In the genomic region with DNA sequence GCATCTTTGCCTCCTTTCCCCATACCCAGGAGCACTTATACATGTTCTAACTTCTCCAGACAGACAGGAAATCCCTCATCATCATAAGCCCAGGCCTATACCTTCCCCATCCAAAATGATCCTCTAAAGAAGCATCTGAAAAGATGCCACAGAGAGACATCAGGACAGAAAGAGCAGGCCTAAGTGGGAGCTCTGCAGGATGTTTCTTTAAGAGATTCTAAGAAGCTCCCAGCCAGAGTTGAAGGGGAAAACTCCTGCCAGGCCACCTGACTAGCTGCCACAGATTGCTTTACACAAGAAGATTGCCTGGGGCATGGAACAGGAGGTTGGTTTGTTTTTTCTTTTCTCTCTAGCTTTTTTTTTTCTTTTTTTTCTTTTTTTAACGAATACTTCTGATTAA, we compare ENCODE assay signal across 16 cellular contexts.
DNase-seq lines count a peak whose midpoint lies in the region; ATAC-seq and TF ChIP-seq lines count a peak whose summit lies in the region.
"Had no signal": no experiment of that assay in that cellular context is flagged by ENCODE, and none has a peak within 500 bp of the region (broad histone marks: within the 10 kb centered on the region; RNA-seq: fewer than 3 reads in every experiment).

No MANE protein-coding gene starts in this region.

- no peak overlapping the region for H2BK5ac ChIP-seq in H9 (ENCODE audit: insufficient read length, low read length)

- DNase-seq in H9 (peak; percentile 36), iPS-NIHi11 (ENCODE audit: low spot score) (peak; percentile 17), smooth muscle cell (lab: John Stamatoyannopoulos, UW; ENCODE audit: unreplicated experiment) (no peak), upper lobe of left lung (no peak), NCI-H82 treated with DMSO at 0.1 percent for 48 hours (lab: John Stamatoyannopoulos, UW; ENCODE audit: unreplicated experiment) (no peak)
- DNase-seq in activated CD4-positive, alpha-beta T cell treated with anti-CD3 and anti-CD28 coated beads for 48 hours = no peak
- DNase-seq: activated naive CD4-positive, alpha-beta T cell treated with anti-CD3 and anti-CD28 coated beads for 36 hours; NCI-H1092; NCI-H774; psoas muscle; stimulated activated CD4-positive, alpha-beta T cell treated with anti-CD3 and anti-CD28 coated beads, Interleukin-4, amount 100 ng/mL, for 1 hour had no signal

- ATAC-seq in GM18870 (IDR thresholded peaks at IDR 0.05; ENCODE audit: unreplicated experiment) (no peak), upper lobe of left lung (ENCODE audit: low FRiP score in 2 of 2) (no peak)
- ATAC-seq: psoas muscle; stimulated activated memory B cell treated with anti-CD40 and anti-IgM and Interleukin-4, amounts not matched to agents 10 μg/mL and 1 μg/mL and 100 μg/mL, for 72 hours had no signal

- H3K4me2 ChIP-seq in H9 (ENCODE audit: insufficient read depth, insufficient read length, low read length) = no peak overlapping the region
- H3K4me2 ChIP-seq in smooth muscle cell = no peak overlapping the region
- H3K4me2 ChIP-seq: BLaER1 treated with 17β-estradiol and CSF1 and Interleukin-3, amounts not matched to agents 10 nM and 100 nM had no signal

- H2BK20ac ChIP-seq in H9 (ENCODE audit: low read depth, low read length, poor library complexity, severe bottlenecking) = no peak overlapping the region

- no peaks in the 10 kb centered on the region for H3K36me3 ChIP-seq in smooth muscle cell (ENCODE audit: low read depth)
- H3K36me3 ChIP-seq in upper lobe of left lung = no peaks in the 10 kb centered on the region

- peak overlapping the region in 2 of 3 experiments; percentile 16 to 45; a peak in 2 of 7 replicates for H3K27ac Mint-ChIP-seq in H9
- H3K27ac Mint-ChIP-seq: activated naive CD4-positive, alpha-beta T cell treated with anti-CD3 and anti-CD28 coated beads for 36 hours; stimulated activated memory B cell treated with anti-CD40 and anti-IgM and Interleukin-4, amounts not matched to agents 10 μg/mL and 1 μg/mL and 100 μg/mL, for 72 hours had no signal

- no peaks in the 10 kb centered on the region for H3K27me3 Mint-ChIP-seq in H9 (ENCODE audit: low read depth)
- H3K27me3 Mint-ChIP-seq: stimulated activated memory B cell treated with anti-CD40 and anti-IgM and Interleukin-4, amounts not matched to agents 10 μg/mL and 1 μg/mL and 100 μg/mL, for 72 hours had no signal

- H3K9ac ChIP-seq in H9 (ENCODE audit: extremely low read depth, insufficient read length, low read length) (no peak overlapping the region), smooth muscle cell (ENCODE audit: low read depth) (no peak overlapping the region)
- H3K9ac ChIP-seq: BLaER1 treated with 17β-estradiol and CSF1 and Interleukin-3, amounts not matched to agents 10 nM and 100 nM had no signal

- no peak for TF ChIP-seq CTCF in H9 (conservative IDR thresholded peaks at IDR 0.05)
- TF ChIP-seq CTCF in VCaP (conservative IDR thresholded peaks at IDR 0.05) = no peak
- no peak for TF ChIP-seq CTCF in smooth muscle cell (IDR thresholded peaks at IDR 0.05; ENCODE audit: borderline replicate concordance, insufficient read depth, poor library complexity, severe bottlenecking)
- no peak for TF ChIP-seq CTCF in upper lobe of left lung (IDR thresholded peaks at IDR 0.05)

- no peaks in the 10 kb centered on the region for H3K79me1 ChIP-seq in H9 (ENCODE audit: insufficient read depth, low read depth, low read length, poor library complexity, severe bottlenecking)

- no peak overlapping the region for H4K5ac ChIP-seq in H9 (ENCODE audit: insufficient read length, low read depth, low read length)

- no peak overlapping the region for H2BK120ac ChIP-seq in H9 (ENCODE audit: low read depth, low read length, poor library complexity, severe bottlenecking)

- no peak overlapping the region for H3K23ac ChIP-seq in H9 (ENCODE audit: insufficient read length, low read depth, low read length)

- no peak for TF ChIP-seq EP300 in upper lobe of left lung (IDR thresholded peaks at IDR 0.05)

- H3K27ac ChIP-seq in H9 (ENCODE audit: insufficient read length, low read depth, low read length) (no peak overlapping the region), VCaP (peak overlapping the region; percentile 40), smooth muscle cell (ENCODE audit: low read depth) (peak overlapping the region; percentile 70), upper lobe of left lung (no peak overlapping the region)
- H3K27ac ChIP-seq: BLaER1 treated with 17β-estradiol and CSF1 and Interleukin-3, amounts not matched to agents 10 nM and 100 nM; psoas muscle; SJCRH30 had no signal

- H3K4me3 ChIP-seq in smooth muscle cell = no peak overlapping the region
- H3K4me3 ChIP-seq in upper lobe of left lung = no peak overlapping the region
- H3K4me3 ChIP-seq: BLaER1 treated with 17β-estradiol and CSF1 and Interleukin-3, amounts not matched to agents 10 nM and 100 nM; psoas muscle; SJCRH30 had no signal

- no peaks in the 10 kb centered on the region for H4K20me1 ChIP-seq in H9 (ENCODE audit: control insufficient read depth, insufficient read depth, insufficient read length)
- H4K20me1 ChIP-seq in smooth muscle cell (ENCODE audit: low read depth) = no peaks in the 10 kb centered on the region
- H4K20me1 ChIP-seq: BLaER1 treated with 17β-estradiol and CSF1 and Interleukin-3, amounts not matched to agents 10 nM and 100 nM had no signal

- H3K9me3 ChIP-seq in H9 (ENCODE audit: control insufficient read depth, low read depth, low read length) = no peaks in the 10 kb centered on the region
- no peaks in the 10 kb centered on the region for H3K9me3 ChIP-seq in smooth muscle cell (replicated peaks; ENCODE audit: low read depth)
- H3K9me3 ChIP-seq in upper lobe of left lung = no peaks in the 10 kb centered on the region
- H3K9me3 ChIP-seq: BLaER1 treated with 17β-estradiol and CSF1 and Interleukin-3, amounts not matched to agents 10 nM and 100 nM; psoas muscle; SJCRH30 had no signal

- H4K91ac ChIP-seq in H9 (ENCODE audit: insufficient read length, low read depth, low read length) = no peak overlapping the region

- H3K9me3 Mint-ChIP-seq in H9 = no peaks in the 10 kb centered on the region
- H3K9me3 Mint-ChIP-seq: activated naive CD4-positive, alpha-beta T cell treated with anti-CD3 and anti-CD28 coated beads for 36 hours; stimulated activated memory B cell treated with anti-CD40 and anti-IgM and Interleukin-4, amounts not matched to agents 10 μg/mL and 1 μg/mL and 100 μg/mL, for 72 hours had no signal

- no peaks in the 10 kb centered on the region for H3K23me2 ChIP-seq in H9 (ENCODE audit: insufficient read length, low read depth, low read length, poor library complexity, severe bottlenecking)

- peaks cover 13 to 18% of the 10 kb centered on the region in 2 experiments for H3K4me1 Mint-ChIP-seq in H9
- H3K4me1 Mint-ChIP-seq: stimulated activated memory B cell treated with anti-CD40 and anti-IgM and Interleukin-4, amounts not matched to agents 10 μg/mL and 1 μg/mL and 100 μg/mL, for 72 hours had no signal

- TF ChIP-seq POLR2A in upper lobe of left lung (IDR thresholded peaks at IDR 0.05) = no peak

- no peak overlapping the region for H3K18ac ChIP-seq in H9 (ENCODE audit: insufficient read length, low read depth, low read length)

- H3K4me1 ChIP-seq in H9 (ENCODE audit: insufficient read depth, low read length) (no peaks in the 10 kb centered on the region; the same call in 1 of the 2 replicates), smooth muscle cell (ENCODE audit: low read depth) (no peaks in the 10 kb centered on the region), upper lobe of left lung (no peaks in the 10 kb centered on the region)
- H3K4me1 ChIP-seq: BLaER1 treated with 17β-estradiol and CSF1 and Interleukin-3, amounts not matched to agents 10 nM and 100 nM; psoas muscle; SJCRH30 had no signal

- no peak overlapping the region for H3K4me3 Mint-ChIP-seq in H9
- H3K4me3 Mint-ChIP-seq: activated naive CD4-positive, alpha-beta T cell treated with anti-CD3 and anti-CD28 coated beads for 36 hours; stimulated activated memory B cell treated with anti-CD40 and anti-IgM and Interleukin-4, amounts not matched to agents 10 μg/mL and 1 μg/mL and 100 μg/mL, for 72 hours had no signal

- H3K79me2 ChIP-seq in H9 (ENCODE audit: insufficient read depth, low read length) (no peaks in the 10 kb centered on the region), smooth muscle cell (ENCODE audit: low read depth) (no peaks in the 10 kb centered on the region)

- no peak overlapping the region for H2AFZ ChIP-seq in H9 (ENCODE audit: low read length)
- no peak overlapping the region for H2AFZ ChIP-seq in smooth muscle cell (ENCODE audit: low read depth)

- H4K8ac ChIP-seq in H9 (replicated peaks; ENCODE audit: insufficient read length, low read depth, low read length) = no peak overlapping the region

- no peak overlapping the region for H2BK12ac ChIP-seq in H9 (ENCODE audit: insufficient read length, low read depth, low read length)

- no peaks in the 10 kb centered on the region for H3K36me3 Mint-ChIP-seq in H9 (ENCODE audit: insufficient read depth in 1 of 3, low read depth in 3 of 3)

- no peak overlapping the region for H3K14ac ChIP-seq in H9 (ENCODE audit: insufficient read depth, low read length)

- no peak overlapping the region for H2BK15ac ChIP-seq in H9 (ENCODE audit: low read depth, low read length)

- no peak overlapping the region for H3K56ac ChIP-seq in H9 (ENCODE audit: insufficient read length, low read depth, low read length)

- H3T11ph ChIP-seq in H9 (ENCODE audit: low read length) = no peak overlapping the region

- no peak overlapping the region for H3K4ac ChIP-seq in H9 (ENCODE audit: low read depth, low read length)

- no peaks in the 10 kb centered on the region for H3F3A ChIP-seq in smooth muscle cell (ENCODE audit: low read depth)

- no peak overlapping the region for H2AK5ac ChIP-seq in H9 (ENCODE audit: insufficient read length, low read length)

- H3K27me3 ChIP-seq in H9 (ENCODE audit: insufficient read depth, low read length) = no peaks in the 10 kb centered on the region
- no peaks in the 10 kb centered on the region for H3K27me3 ChIP-seq in smooth muscle cell (ENCODE audit: low read depth)
- H3K27me3 ChIP-seq in upper lobe of left lung = no peaks in the 10 kb centered on the region
- H3K27me3 ChIP-seq: BLaER1 treated with 17β-estradiol and CSF1 and Interleukin-3, amounts not matched to agents 10 nM and 100 nM; SJCRH30 had no signal

- WGBS in H9 (ENCODE audit: extremely low coverage, insufficient read length, low lambda C conversion rate) = no CpG with 5 or more reads among the region's 1 CpG
- 57% methylated on average over 1 of the region's 1 CpG for WGBS in smooth muscle cell (ENCODE audit: low lambda C conversion rate)
- 61 to 76% methylated on average over 1 of the region's 1 CpG for WGBS in upper lobe of left lung, 2 donors

Comparison
In these comparisons a context has a peak if more than half of its experiments do, and no peak if none do; other contexts are left out.
1. DNase-seq: peak in H9 (single experiment) and iPS-NIHi11 (single experiment); none in smooth muscle cell (single experiment), upper lobe of left lung (0 of 2), NCI-H82 treated with DMSO at 0.1 percent for 48 hours (single experiment) and activated CD4-positive, alpha-beta T cell treated with anti-CD3 and anti-CD28 coated beads for 48 hours (single experiment).
2. H3K27ac ChIP-seq: peak in VCaP (single experiment) and smooth muscle cell (single experiment); none in H9 (single experiment) and upper lobe of left lung (0 of 4).